ENCODE assay signal across 8 cellular contexts in genomic region chr12:460301-461230, GRCh38. TPM values are rescaled to one million over a fixed set of nuclear protein-coding genes. Genes with fewer than 3 reads are reported as not detected.
DNase-seq lines count a peak whose midpoint lies in the region; ATAC-seq, FAIRE-seq and TF ChIP-seq lines count a peak whose summit lies in the region.

No MANE protein-coding gene starts in this region.

- H3K27me3 Mint-ChIP-seq in stimulated activated memory B cell treated with anti-CD40 and anti-IgM and Interleukin-4, amounts not matched to agents 10 μg/mL and 1 μg/mL and 100 μg/mL, for 72 hours, result peaks cover 53% of the 10 kb centered on the region

- H3K36me3 Mint-ChIP-seq in stimulated activated memory B cell treated with anti-CD40 and anti-IgM and Interleukin-4, amounts not matched to agents 10 μg/mL and 1 μg/mL and 100 μg/mL, for 72 hours, result no peaks in the 10 kb centered on the region

- H3K27me3 ChIP-seq in SU-DHL-6 (ENCODE audit: low read length), result no peaks in the 10 kb centered on the region
- H3K27me3 ChIP-seq in brain microvascular endothelial cell (replicated peaks), result peaks cover 51% of the 10 kb centered on the region
- H3K27me3 ChIP-seq in right lobe of liver, result no peaks in the 10 kb centered on the region

- TF ChIP-seq POLR2A in right lobe of liver (IDR thresholded peaks at IDR 0.05), result no peak

- no peak overlapping the region for H2AFZ ChIP-seq in SU-DHL-6 (ENCODE audit: low read depth, low read length, severe bottlenecking)

- no peak for FAIRE-seq in GM19239 (lab: Jason Lieb, UNC)

- H3K4me1 Mint-ChIP-seq in stimulated activated memory B cell treated with anti-CD40 and anti-IgM and Interleukin-4, amounts not matched to agents 10 μg/mL and 1 μg/mL and 100 μg/mL, for 72 hours, result peaks cover 12% of the 10 kb centered on the region

- H3K9me3 ChIP-seq in SU-DHL-6 (ENCODE audit: insufficient read depth, low read length) (no peaks in the 10 kb centered on the region), right lobe of liver (no peaks in the 10 kb centered on the region)

- no peaks in the 10 kb centered on the region; the same call in 1 of the 2 replicates for H3F3A ChIP-seq in SU-DHL-6 (ENCODE audit: insufficient read depth)

- no peak overlapping the region for H3K27ac ChIP-seq in SU-DHL-6 (ENCODE audit: low read depth, low read length)
- H3K27ac ChIP-seq in brain microvascular endothelial cell, result no peak overlapping the region
- no peak overlapping the region for H3K27ac ChIP-seq in right lobe of liver

- 17% methylated on average over 11 of the region's 104 CpGs for WGBS in right lobe of liver (ENCODE audit: insufficient coverage, low coverage, low lambda C conversion rate, missing lambda C conversion rate)

- H3K4me3 ChIP-seq in SU-DHL-6 (ENCODE audit: insufficient read depth, low read length, poor library complexity, severe bottlenecking) (peak overlapping the region; percentile 43), brain microvascular endothelial cell (ENCODE audit: low read depth, low read length) (peak overlapping the region; percentile 36), right lobe of liver (peak overlapping the region; percentile 16 to 58 (median 46))

- DNase-seq in GM19239 (ENCODE audit: insufficient read length, low spot score) (peak; percentile 63), brain microvascular endothelial cell (no peak), right lobe of liver (peak in 1 of 3 donors; percentile 53), GF-D8 (lab: John Stamatoyannopoulos, UW) (no peak)
- no peak for DNase-seq in NK-92 treated with Interleukin-12 subunit alpha and Interleukin-12 subunit beta, amount 100 ng/mL, for 24 hours (lab: John Stamatoyannopoulos, UW)

- H3K4me1 ChIP-seq in right lobe of liver, result peaks cover 0 to 5% (median 0%) of the 10 kb centered on the region in 4 donors

- H3K4me3 Mint-ChIP-seq in stimulated activated memory B cell treated with anti-CD40 and anti-IgM and Interleukin-4, amounts not matched to agents 10 μg/mL and 1 μg/mL and 100 μg/mL, for 72 hours, result peak overlapping the region; percentile 80

- no peaks in the 10 kb centered on the region for H3K9me2 ChIP-seq in SU-DHL-6 (replicated peaks; ENCODE audit: insufficient read depth, low read length)

- in situ Hi-C loops in brain microvascular endothelial cell (cut with HindIII; ENCODE audit: low pct_ligation_motif_present, low sequenced_read_pairs), result no loop called here

- H3K36me3 ChIP-seq in SU-DHL-6 (ENCODE audit: low read length) (no peaks in the 10 kb centered on the region), brain microvascular endothelial cell (replicated peaks) (no peaks in the 10 kb centered on the region), right lobe of liver (no peaks in the 10 kb centered on the region)

- H3K9ac ChIP-seq in SU-DHL-6 (ENCODE audit: low read length), result no peak overlapping the region; the same call in 1 of the 2 replicates

- ATAC-seq in right lobe of liver, result peak; percentile 39 to 57 (median 49)
- peak; percentile 64 for ATAC-seq in stimulated activated memory B cell treated with anti-CD40 and anti-IgM and Interleukin-4, amounts not matched to agents 10 μg/mL and 1 μg/mL and 100 μg/mL, for 72 hours
- ATAC-seq in HG03135 (IDR thresholded peaks at IDR 0.05; ENCODE audit: unreplicated experiment), result no peak

- H3K9me3 Mint-ChIP-seq in stimulated activated memory B cell treated with anti-CD40 and anti-IgM and Interleukin-4, amounts not matched to agents 10 μg/mL and 1 μg/mL and 100 μg/mL, for 72 hours, result no peaks in the 10 kb centered on the region

- no peak for TF ChIP-seq CTCF in SU-DHL-6 (IDR thresholded peaks at IDR 0.05; ENCODE audit: insufficient read depth, low read length, poor library complexity, severe bottlenecking)
- TF ChIP-seq CTCF in brain microvascular endothelial cell (IDR thresholded peaks at IDR 0.05; ENCODE audit: low read depth, low read length, missing control alignments), result no peak
- TF ChIP-seq CTCF in right lobe of liver (IDR thresholded peaks at IDR 0.05), result no peak

- peak overlapping the region; percentile 54 for H3K4me2 ChIP-seq in SU-DHL-6 (ENCODE audit: low read depth, low read length, poor library complexity, severe bottlenecking)

- peak overlapping the region; percentile 6 for H3K27ac Mint-ChIP-seq in stimulated activated memory B cell treated with anti-CD40 and anti-IgM and Interleukin-4, amounts not matched to agents 10 μg/mL and 1 μg/mL and 100 μg/mL, for 72 hours

- no peaks in the 10 kb centered on the region for H3K79me2 ChIP-seq in SU-DHL-6 (ENCODE audit: insufficient read depth, low read length)

- no peaks in the 10 kb centered on the region for H4K20me1 ChIP-seq in SU-DHL-6 (ENCODE audit: low read depth, low read length)

- intact Hi-C loops in right lobe of liver (cut with DNase I), result no loop called here

RNA-seq across cellular contexts. Expression of gene B4GALNT3, which starts 0.8 kb away (rescaled TPM):
- total RNA-seq in right lobe of liver, result 1 to 10 TPM in 1 of 6 experiments, under 1 TPM in 5; 0.12 to 2.0 (median 0.38) TPM

RNA-seq across cellular contexts. Expression of gene CCDC77, which starts 59.1 kb away (rescaled TPM):
- 1 to 10 TPM; 1.9 to 3.8 (median 2.1) TPM for total RNA-seq in right lobe of liver
